Comparison of ENCODE assay signal across 18 cellular contexts in genomic region chr4:176981551-176981950, GRCh38.
DNase-seq lines count a peak whose midpoint lies in the region; ATAC-seq and TF ChIP-seq lines count a peak whose summit lies in the region.
"Had no signal": no experiment of that assay in that cellular context is flagged by ENCODE, and none has a peak within 500 bp of the region (broad histone marks: within the 10 kb centered on the region; RNA-seq: fewer than 3 reads in every experiment).

No MANE protein-coding gene starts in this region.

- POLR2A ChIA-PET in AG04450 (lab: Yijun Ruan, JAX) = interaction anchor here (0.6 kb wide), 1 partner anchor 648 kb away, joined by 3 read pairs; no protein-coding TSS in a partner anchor

- H3K27ac ChIP-seq in AG04450 (ENCODE audit: low read depth, low read length) = no peak overlapping the region
- no peak overlapping the region for H3K27ac ChIP-seq in right cardiac atrium (ENCODE audit: low read length)
- H3K27ac ChIP-seq: SJSA1 had no signal

- peak overlapping the region; percentile 73 for H3K9ac ChIP-seq in adipocyte (ENCODE audit: low read length)

- CTCF ChIA-PET in AG04450 (lab: Charles Lee) = interaction anchor here (1.0 kb wide), 1 partner anchor 14 kb away, joined by 4 read pairs; no protein-coding TSS in a partner anchor

- H3K4me1 ChIP-seq in adipocyte (ENCODE audit: control insufficient read depth, insufficient read depth, low read length) = peaks cover 15% of the 10 kb centered on the region
- peaks cover 2% of the 10 kb centered on the region for H3K4me1 ChIP-seq in right cardiac atrium (ENCODE audit: control insufficient read depth, insufficient read depth, low read length)
- H3K4me1 ChIP-seq: BE2C, SJSA1 had no signal

- TF ChIP-seq CTCF in AG04450 (IDR thresholded peaks at IDR 0.05; ENCODE audit: low read depth, low read length) (no peak), HFFc6 (IDR thresholded peaks at IDR 0.05) (no peak)

- no peaks in the 10 kb centered on the region; the same call in 1 of the 2 replicates for H3K27me3 Mint-ChIP-seq in HFFc6 (ENCODE audit: insufficient read depth)
- H3K27me3 Mint-ChIP-seq: activated B cell treated with CpG ODN at 0.5 μM for 24 hours; central memory CD8-positive, alpha-beta T cell had no signal

- intact Hi-C loops in right cardiac atrium (cut with DNase I) = no loop called here

- peaks cover 21% of the 10 kb centered on the region for H3K4me1 Mint-ChIP-seq in HFFc6 (ENCODE audit: low read depth)
- H3K4me1 Mint-ChIP-seq: activated B cell treated with CpG ODN at 0.5 μM for 24 hours; central memory CD8-positive, alpha-beta T cell; mesothelial cell of epicardium had no signal

- no peak overlapping the region for H3K4me3 Mint-ChIP-seq in HFFc6
- H3K4me3 Mint-ChIP-seq: activated B cell treated with CpG ODN at 0.5 μM for 24 hours; central memory CD8-positive, alpha-beta T cell; mesothelial cell of epicardium had no signal

- ATAC-seq in HG03432 (IDR thresholded peaks at IDR 0.05; ENCODE audit: unreplicated experiment) (peak; percentile 41), right cardiac atrium (peak; percentile 44 to 79), GM19023 (IDR thresholded peaks at IDR 0.05; ENCODE audit: unreplicated experiment) (no peak)

- H3K36me3 Mint-ChIP-seq in HFFc6 (ENCODE audit: low read depth) = peaks cover 28% of the 10 kb centered on the region
- H3K36me3 Mint-ChIP-seq: mesothelial cell of epicardium had no signal

- H3K9me3 Mint-ChIP-seq in HFFc6 = peaks cover 2% of the 10 kb centered on the region; the same call in 1 of the 2 replicates
- H3K9me3 Mint-ChIP-seq: central memory CD8-positive, alpha-beta T cell had no signal

- H3K9me3 ChIP-seq in AG04450 (ENCODE audit: control insufficient read depth, insufficient read depth, low read length) = no peaks in the 10 kb centered on the region
- no peaks in the 10 kb centered on the region for H3K9me3 ChIP-seq in adipocyte (ENCODE audit: control insufficient read depth, low read length)
- no peaks in the 10 kb centered on the region for H3K9me3 ChIP-seq in right cardiac atrium (ENCODE audit: control insufficient read depth, low read length)
- H3K9me3 ChIP-seq: BE2C, SJSA1 had no signal

- H3K27me3 ChIP-seq in AG04450 (ENCODE audit: control insufficient read depth, insufficient read depth, low read length) (no peaks in the 10 kb centered on the region), adipocyte (replicated peaks; ENCODE audit: control insufficient read depth, insufficient read depth, low read length) (no peaks in the 10 kb centered on the region), right cardiac atrium (ENCODE audit: control insufficient read depth, insufficient read depth) (no peaks in the 10 kb centered on the region)
- H3K27me3 ChIP-seq: BE2C, SJSA1 had no signal

- H3K36me3 ChIP-seq in adipocyte (ENCODE audit: control insufficient read depth, insufficient read depth, low read length, severe bottlenecking) = no peaks in the 10 kb centered on the region
- H3K36me3 ChIP-seq: BE2C, SJSA1 had no signal

- H3K27ac Mint-ChIP-seq in HFFc6 = no peak overlapping the region
- H3K27ac Mint-ChIP-seq: activated B cell treated with CpG ODN at 0.5 μM for 24 hours, mesothelial cell of epicardium had no signal

- no peak overlapping the region for H3K4me3 ChIP-seq in AG04450 (ENCODE audit: low read depth, low read length)
- H3K4me3 ChIP-seq in adipocyte (ENCODE audit: low read length) = peak overlapping the region; percentile 71
- peak overlapping the region; percentile 25 for H3K4me3 ChIP-seq in right cardiac atrium (ENCODE audit: low read length)
- H3K4me3 ChIP-seq: SJSA1 had no signal

- DNase-seq in AG04450 (ENCODE audit: low read depth, low spot score) = peak; percentile 6
- DNase-seq in adipocyte (ENCODE audit: low read depth) = peak; percentile 89
- DNase-seq in right cardiac atrium = no peak
- no peak for DNase-seq in NCI-H524 (lab: John Stamatoyannopoulos, UW)
- no peak for DNase-seq in HFFc6
- DNase-seq in central memory CD4-positive, alpha-beta T cell = no peak
- DNase-seq: activated B cell treated with CpG ODN at 0.5 μM for 24 hours; activated naive CD4-positive, alpha-beta T cell treated with anti-CD3 and anti-CD28 coated beads, Interleukin-2, amount 50 U/mL, for 16 hours; BE2C; DMS79; NCI-H187 treated with DMSO at 0.1 percent for 48 hours; NCI-H774; occipital lobe had no signal

- WGBS in right cardiac atrium = 63% methylated on average over 2 of the region's 2 CpGs

Comparison
In these comparisons a context has a peak if more than half of its experiments do, and no peak if none do; other contexts are left out.
1. DNase-seq: peak in AG04450 (single experiment) and adipocyte (single experiment); none in right cardiac atrium (0 of 3), NCI-H524 (0 of 2), HFFc6 (single experiment) and central memory CD4-positive, alpha-beta T cell (single experiment).